8 cellular contexts compared by ENCODE assay signal in genomic region chr20:25336561-25337422, GRCh38. TPM values are rescaled to one million over a fixed set of nuclear protein-coding genes. Genes with fewer than 3 reads are reported as not detected.
DNase-seq lines count a peak whose midpoint lies in the region; ATAC-seq, FAIRE-seq and TF ChIP-seq lines count a peak whose summit lies in the region.

No MANE protein-coding gene starts in this region.

- H3K79me2 ChIP-seq in fibroblast of lung (ENCODE audit: control insufficient read depth, insufficient read depth, low read length): peaks cover 26% of the 10 kb centered on the region
- no peaks in the 10 kb centered on the region for H3K79me2 ChIP-seq in trophoblast cell (ENCODE audit: control insufficient read depth, insufficient read depth, low read length, poor library complexity)

- no peak overlapping the region for H2BK120ac ChIP-seq in trophoblast cell (ENCODE audit: insufficient read depth, low read length, poor library complexity)

- no peak overlapping the region for H3K23ac ChIP-seq in trophoblast cell (ENCODE audit: low read length)

- H3K4me1 ChIP-seq in fibroblast of lung (ENCODE audit: control insufficient read depth, extremely low read depth, insufficient read depth, low read length) (no peaks in the 10 kb centered on the region), trophoblast cell (ENCODE audit: control insufficient read depth in 1 of 2, insufficient read depth in 2 of 2, low read length in 2 of 2) (peaks cover 14 to 16% of the 10 kb centered on the region in 2 experiments)

- H3K9ac ChIP-seq in fibroblast of lung (ENCODE audit: insufficient read depth, low read length) (no peak overlapping the region), trophoblast cell (ENCODE audit: low read length) (no peak overlapping the region)

- H3K4me2 ChIP-seq in fibroblast of lung (ENCODE audit: extremely low read depth, insufficient read depth, low read length) (no peak overlapping the region), trophoblast cell (ENCODE audit: low read length) (no peak overlapping the region)

- no peak overlapping the region for H2AK5ac ChIP-seq in trophoblast cell (ENCODE audit: low read length)

- H3K36me3 ChIP-seq in fibroblast of lung (ENCODE audit: control insufficient read depth, insufficient read depth, low read length) (no peaks in the 10 kb centered on the region), trophoblast cell (ENCODE audit: control insufficient read depth in 1 of 2, insufficient read depth in 2 of 2, low read length in 2 of 2) (peaks cover 7% of the 10 kb centered on the region in 2 experiments)

- H2BK12ac ChIP-seq in trophoblast cell (ENCODE audit: low read length): no peak overlapping the region

- H3K14ac ChIP-seq in trophoblast cell (ENCODE audit: low read length): no peak overlapping the region

- H3K27me3 ChIP-seq in fibroblast of lung (ENCODE audit: control insufficient read depth, insufficient read depth, low read length) (no peaks in the 10 kb centered on the region), trophoblast cell (ENCODE audit: insufficient read depth, low read length) (no peaks in the 10 kb centered on the region)

- H3K4me3 ChIP-seq in fibroblast of lung (replicated peaks in 1 of 4; ENCODE audit: control extremely low read depth in 1 of 4, insufficient read depth in 1 of 4, low read depth in 3 of 4, low read length in 4 of 4) (no peak overlapping the region), trophoblast cell (ENCODE audit: low read depth, low read length) (no peak overlapping the region)

- no peaks in the 10 kb centered on the region for H3K9me3 ChIP-seq in fibroblast of lung (ENCODE audit: control insufficient read depth, insufficient read depth, low read depth, low read length)
- H3K9me3 ChIP-seq in trophoblast cell (ENCODE audit: insufficient read depth, low read depth, low read length): no peaks in the 10 kb centered on the region

- FAIRE-seq in HTR-8/SVneo (lab: Jason Lieb, UNC): no peak

- no CpG with 5 or more reads among the region's 17 CpGs for WGBS in trophoblast cell (ENCODE audit: extremely low coverage, insufficient coverage, insufficient read length)

- H4K12ac ChIP-seq in trophoblast cell (ENCODE audit: low read depth, low read length): no peak overlapping the region

- H3K27ac ChIP-seq in fibroblast of lung (ENCODE audit: insufficient read depth, low read length): no peak overlapping the region
- no peak overlapping the region for H3K27ac ChIP-seq in trophoblast cell (ENCODE audit: low read depth, low read length)

- H4K91ac ChIP-seq in trophoblast cell (ENCODE audit: low read depth, low read length): no peak overlapping the region

- no peak overlapping the region for H2AFZ ChIP-seq in fibroblast of lung (ENCODE audit: low read length)
- H2AFZ ChIP-seq in trophoblast cell (ENCODE audit: insufficient read depth, low read length, poor library complexity): no peak overlapping the region

- H3K18ac ChIP-seq in trophoblast cell (ENCODE audit: low read length): peak overlapping the region; percentile 4

- ATAC-seq in HG02678 (IDR thresholded peaks at IDR 0.05; ENCODE audit: unreplicated experiment) (no peak), HG03571 (IDR thresholded peaks at IDR 0.05; ENCODE audit: unreplicated experiment) (no peak), GM18873 (IDR thresholded peaks at IDR 0.05; ENCODE audit: low FRiP score, unreplicated experiment) (no peak)

- H4K8ac ChIP-seq in trophoblast cell (ENCODE audit: low read depth, low read length): no peak overlapping the region

- no peaks in the 10 kb centered on the region for H3K79me1 ChIP-seq in trophoblast cell (ENCODE audit: low read length)

- TF ChIP-seq CTCF in fibroblast of lung (conservative IDR thresholded peaks at IDR 0.05 in 1 of 2, IDR thresholded peaks at IDR 0.05 in 1 of 2; ENCODE audit: low read depth in 1 of 2, low read length in 2 of 2): peak; percentile 56 to 57

- DNase-seq in GDM1 (lab: John Stamatoyannopoulos, UW): peak; percentile 16
- peak; percentile 26 for DNase-seq in RPMI7951 (ENCODE audit: low read depth)
- DNase-seq in fibroblast of lung (ENCODE audit: low read depth in 2 of 2): peak; percentile 45 to 56
- peak in 1 of 2 donors; percentile 56 for DNase-seq in trophoblast cell
- no peak for DNase-seq in HTR-8/SVneo (ENCODE audit: insufficient read length, low spot score)

- no peaks in the 10 kb centered on the region for H4K20me1 ChIP-seq in fibroblast of lung (ENCODE audit: control insufficient read depth, extremely low read depth, insufficient read depth, low read length)

- H2BK5ac ChIP-seq in trophoblast cell (ENCODE audit: low read depth, low read length, poor library complexity): peak overlapping the region; percentile 23

- H3K4ac ChIP-seq in trophoblast cell (ENCODE audit: low read depth, low read length): no peak overlapping the region

RNA-seq across cellular contexts. Expression of gene ABHD12, which starts 53.8 kb away (rescaled TPM):
- total RNA-seq in RPMI7951 (2014; rRNA removed; shearing (Covaris generic)): 65.9 and 78.9 TPM in 2 replicates
- total RNA-seq in fibroblast of lung: 45.7 and 79.1 TPM in 2 replicates
- 52.9 and 84.6 TPM in 2 replicates for polyA plus RNA-seq in fibroblast of lung
- 82.8 and 88.6 TPM in 2 replicates for polyA plus RNA-seq in fibroblast of lung (2012)
- polyA minus RNA-seq in fibroblast of lung (ENCODE audit: low replicate concordance): 86.2 and 110 TPM in 2 replicates
- polyA plus RNA-seq in trophoblast cell (2013): 66.8 and 67.8 TPM in 2 replicates
